Comparison of ENCODE assay signal across 26 cellular contexts in genomic region chr6:15596241-15596896, GRCh38.
DNase-seq lines count a peak whose midpoint lies in the region; ATAC-seq and TF ChIP-seq lines count a peak whose summit lies in the region.
"Had no signal": no experiment of that assay in that cellular context is flagged by ENCODE, and none has a peak within 500 bp of the region (broad histone marks: within the 10 kb centered on the region; RNA-seq: fewer than 3 reads in every experiment).

No MANE protein-coding gene starts in this region.

- no peak overlapping the region for H3K4me2 ChIP-seq in smooth muscle cell

- no peaks in the 10 kb centered on the region for H3K79me2 ChIP-seq in smooth muscle cell (ENCODE audit: low read depth)

- POLR2A ChIA-PET in activated CD4-positive, alpha-beta memory T cell treated with anti-CD3 and anti-CD28 coated beads, Interleukin-2, amount 10 ng/mL, durations not matched to agents 7 days and 5 days (lab: Charles Lee) = no interaction called here

- H4K20me1 ChIP-seq in smooth muscle cell (ENCODE audit: low read depth) = no peaks in the 10 kb centered on the region

- H3K9ac ChIP-seq in smooth muscle cell (ENCODE audit: low read depth) = no peak overlapping the region
- H3K9ac ChIP-seq: parathyroid adenoma had no signal

- TF ChIP-seq CTCF in heart right ventricle (IDR thresholded peaks at IDR 0.05) (no peak), esophagus muscularis mucosa (IDR thresholded peaks at IDR 0.05) (no peak), GM13977 (IDR thresholded peaks at IDR 0.05; ENCODE audit: extremely low read depth, insufficient read depth, missing control alignments) (no peak), smooth muscle cell (IDR thresholded peaks at IDR 0.05; ENCODE audit: borderline replicate concordance, insufficient read depth, poor library complexity, severe bottlenecking) (no peak)

- ATAC-seq in heart right ventricle (peak in 1 of 8 donors; percentile 10), Right ventricle myocardium superior (ENCODE audit: poor library complexity) (no peak)
- ATAC-seq: activated naive CD8-positive, alpha-beta T cell treated with anti-CD3 and anti-CD28 coated beads, Interleukin-2, amount 50 U/mL, for 24 hours; Panc1 had no signal

- no peaks in the 10 kb centered on the region for H3K36me3 ChIP-seq in heart right ventricle
- peaks cover 0 to 3% (median 0%) of the 10 kb centered on the region in 4 donors for H3K36me3 ChIP-seq in esophagus muscularis mucosa
- H3K36me3 ChIP-seq in smooth muscle cell (ENCODE audit: low read depth) = no peaks in the 10 kb centered on the region
- H3K36me3 ChIP-seq: sigmoid colon had no signal

- H3K36me3 Mint-ChIP-seq in activated CD4-positive, alpha-beta memory T cell treated with anti-CD3 and anti-CD28 coated beads, Interleukin-2, amount 10 ng/mL, durations not matched to agents 7 days and 5 days (ENCODE audit: low read depth) = peaks cover 18% of the 10 kb centered on the region

- H3F3A ChIP-seq in smooth muscle cell (ENCODE audit: low read depth) = no peaks in the 10 kb centered on the region

- DNase-seq in heart right ventricle = no peak
- DNase-seq in Right ventricle myocardium superior = no peak
- peak; percentile 92 for DNase-seq in NCI-H82 (lab: John Stamatoyannopoulos, UW)
- no peak for DNase-seq in esophagus muscularis mucosa (ENCODE audit: extremely low spot score)
- DNase-seq in activated CD4-positive, alpha-beta memory T cell treated with anti-CD3 and anti-CD28 coated beads, Interleukin-2, amount 10 ng/mL, durations not matched to agents 7 days and 5 days = no peak
- DNase-seq in GM13977 (ENCODE audit: low spot score) = no peak
- DNase-seq in smooth muscle cell (lab: John Stamatoyannopoulos, UW; ENCODE audit: unreplicated experiment) = no peak
- DNase-seq in COR-L47 (lab: John Stamatoyannopoulos, UW) = no peak
- DNase-seq: activated B cell treated with CpG ODN at 0.5 μM for 24 hours; activated CD4-positive, alpha-beta T cell treated with anti-CD3 and anti-CD28 coated beads, Interleukin-2, amount 50 U/mL, for 48 hours; activated gamma-delta T cell; activated naive CD8-positive, alpha-beta T cell treated with anti-CD3 and anti-CD28 coated beads, Interleukin-2, amount 50 U/mL, for 24 hours; activated T-cell treated with anti-CD3 and anti-CD28 coated beads for 4 hours; CD4-positive, alpha-beta T cell; DMS153; GDM1; H9; NCI-H1092; NCI-H1930; NCI-H226; NCI-H774; sigmoid colon had no signal

- H3K27me3 Mint-ChIP-seq in activated CD4-positive, alpha-beta memory T cell treated with anti-CD3 and anti-CD28 coated beads, Interleukin-2, amount 10 ng/mL, durations not matched to agents 7 days and 5 days = no peaks in the 10 kb centered on the region
- H3K27me3 Mint-ChIP-seq: activated B cell treated with CpG ODN at 0.5 μM for 24 hours; activated naive CD8-positive, alpha-beta T cell treated with anti-CD3 and anti-CD28 coated beads, Interleukin-2, amount 50 U/mL, for 24 hours; brain; CD4-positive, alpha-beta T cell had no signal

- no peak overlapping the region for H3K4me3 Mint-ChIP-seq in activated CD4-positive, alpha-beta memory T cell treated with anti-CD3 and anti-CD28 coated beads, Interleukin-2, amount 10 ng/mL, durations not matched to agents 7 days and 5 days
- H3K4me3 Mint-ChIP-seq: activated B cell treated with CpG ODN at 0.5 μM for 24 hours; activated naive CD8-positive, alpha-beta T cell treated with anti-CD3 and anti-CD28 coated beads, Interleukin-2, amount 50 U/mL, for 24 hours; brain; CD4-positive, alpha-beta T cell; H9; nephron had no signal

- H3K9me3 Mint-ChIP-seq in activated CD4-positive, alpha-beta memory T cell treated with anti-CD3 and anti-CD28 coated beads, Interleukin-2, amount 10 ng/mL, durations not matched to agents 7 days and 5 days = no peaks in the 10 kb centered on the region
- H3K9me3 Mint-ChIP-seq: activated B cell treated with CpG ODN at 0.5 μM for 24 hours; activated naive CD8-positive, alpha-beta T cell treated with anti-CD3 and anti-CD28 coated beads, Interleukin-2, amount 50 U/mL, for 24 hours; brain; CD4-positive, alpha-beta T cell; H9; nephron had no signal

- intact Hi-C loops in heart right ventricle (cut with DNase I) = no loop called here
- intact Hi-C loops in Right ventricle myocardium superior (cut with DNase I) = no loop called here
- intact Hi-C loops in esophagus muscularis mucosa (cut with DNase I) = no loop called here

- H3K27me3 ChIP-seq in heart right ventricle (no peaks in the 10 kb centered on the region), esophagus muscularis mucosa (no peaks in the 10 kb centered on the region), smooth muscle cell (ENCODE audit: low read depth) (no peaks in the 10 kb centered on the region)
- H3K27me3 ChIP-seq: sigmoid colon had no signal

- H2AFZ ChIP-seq in smooth muscle cell (ENCODE audit: low read depth) = no peak overlapping the region
- H2AFZ ChIP-seq: parathyroid adenoma had no signal

- H3K4me1 Mint-ChIP-seq in activated CD4-positive, alpha-beta memory T cell treated with anti-CD3 and anti-CD28 coated beads, Interleukin-2, amount 10 ng/mL, durations not matched to agents 7 days and 5 days = no peaks in the 10 kb centered on the region

- H3K27ac ChIP-seq in heart right ventricle (peak overlapping the region in 9 of 10 donors; percentile 7 to 78 (median 69)), esophagus muscularis mucosa (replicated peaks in 1 of 4) (peak overlapping the region; percentile 18 to 66 (median 48)), smooth muscle cell (ENCODE audit: low read depth) (no peak overlapping the region)
- H3K27ac ChIP-seq: parathyroid adenoma had no signal

- in situ Hi-C loops in GM13977 (cut with MboI; ENCODE audit: low pct_unique_long_range_greater_than_20kb, low sequenced_read_pairs, unreplicated experiment) = no loop called here

- CTCF ChIA-PET in activated CD4-positive, alpha-beta memory T cell treated with anti-CD3 and anti-CD28 coated beads, Interleukin-2, amount 10 ng/mL, durations not matched to agents 7 days and 5 days (lab: Charles Lee) = no interaction called here

- TF ChIP-seq POLR2A in esophagus muscularis mucosa (IDR thresholded peaks at IDR 0.05; ENCODE audit: low read depth) = no peak

- 72 to 74% methylated on average over 8 of the region's 8 CpGs for WGBS in heart right ventricle, 2 donors
- WGBS in esophagus muscularis mucosa = 85% methylated on average over 8 of the region's 8 CpGs
- WGBS in smooth muscle cell (ENCODE audit: low lambda C conversion rate) = 87% methylated on average over 8 of the region's 8 CpGs

- H3K4me1 ChIP-seq in heart right ventricle = peaks cover 10 to 43% (median 37%) of the 10 kb centered on the region in 9 donors
- peaks cover 18 to 27% (median 21%) of the 10 kb centered on the region in 4 donors for H3K4me1 ChIP-seq in esophagus muscularis mucosa
- no peaks in the 10 kb centered on the region for H3K4me1 ChIP-seq in smooth muscle cell (ENCODE audit: low read depth)

- no peak overlapping the region for H3K4me3 ChIP-seq in heart right ventricle
- H3K4me3 ChIP-seq in esophagus muscularis mucosa = no peak overlapping the region
- no peak overlapping the region for H3K4me3 ChIP-seq in smooth muscle cell
- H3K4me3 ChIP-seq: sigmoid colon had no signal

- H3K9me3 ChIP-seq in heart right ventricle = no peaks in the 10 kb centered on the region
- H3K9me3 ChIP-seq in esophagus muscularis mucosa = no peaks in the 10 kb centered on the region
- no peaks in the 10 kb centered on the region for H3K9me3 ChIP-seq in smooth muscle cell (replicated peaks; ENCODE audit: low read depth)
- H3K9me3 ChIP-seq: sigmoid colon had no signal

- no peak for TF ChIP-seq EP300 in esophagus muscularis mucosa (IDR thresholded peaks at IDR 0.05)

- no peak overlapping the region for H3K27ac Mint-ChIP-seq in activated CD4-positive, alpha-beta memory T cell treated with anti-CD3 and anti-CD28 coated beads, Interleukin-2, amount 10 ng/mL, durations not matched to agents 7 days and 5 days
- H3K27ac Mint-ChIP-seq: activated B cell treated with CpG ODN at 0.5 μM for 24 hours; activated naive CD8-positive, alpha-beta T cell treated with anti-CD3 and anti-CD28 coated beads, Interleukin-2, amount 50 U/mL, for 24 hours; CD4-positive, alpha-beta T cell; H9; nephron had no signal
